Comparison of ENCODE assay signal across 12 cellular contexts in genomic region chr11:114078423-114078822, GRCh38. TPM values are rescaled to one million over a fixed set of nuclear protein-coding genes. Genes with fewer than 3 reads are reported as not detected.
DNase-seq lines count a peak whose midpoint lies in the region; ATAC-seq and TF ChIP-seq lines count a peak whose summit lies in the region.
"Had no signal": no experiment of that assay in that cellular context is flagged by ENCODE, and none has a peak within 500 bp of the region (broad histone marks: within the 10 kb centered on the region; RNA-seq: fewer than 3 reads in every experiment).

No MANE protein-coding gene starts in this region.

- 94 to 100% methylated on average over 2 to 4 of the region's 4 CpGs for WGBS in gastroesophageal sphincter (ENCODE audit: low coverage in 1 of 2), 2 donors
- 59 to 85% methylated on average over 4 of the region's 4 CpGs for WGBS in sigmoid colon, 2 donors

- no peak overlapping the region for H2AFZ ChIP-seq in GM23338

- no peaks in the 10 kb centered on the region for H3K9me3 ChIP-seq in gastroesophageal sphincter
- H3K9me3 ChIP-seq in sigmoid colon: no peaks in the 10 kb centered on the region

- ATAC-seq in GM23338 (peak; percentile 51), gastroesophageal sphincter (no peak), GM18502 (IDR thresholded peaks at IDR 0.05; ENCODE audit: poor library complexity, unreplicated experiment) (no peak)
- ATAC-seq: HCT116 had no signal

- H3K4me1 ChIP-seq in GM23338 (ENCODE audit: insufficient read depth) (peaks cover 29% of the 10 kb centered on the region), gastroesophageal sphincter (peaks cover 53 to 100% (median 86%) of the 10 kb centered on the region in 3 donors), sigmoid colon (peaks cover 0 to 100% (median 100%) of the 10 kb centered on the region in 4 donors)

- no peak overlapping the region for H3K27ac ChIP-seq in GM23338 (ENCODE audit: low read depth)
- peak overlapping the region in 3 of 4 donors; percentile 61 to 66 (median 66) for H3K27ac ChIP-seq in gastroesophageal sphincter
- H3K27ac ChIP-seq in sigmoid colon: peak overlapping the region; percentile 39 to 80 (median 62)

- H3K4me3 Mint-ChIP-seq in GM23338: no peak overlapping the region
- H3K4me3 Mint-ChIP-seq: mesothelial cell of epicardium had no signal

- H3F3A ChIP-seq in GM23338 (replicated peaks; ENCODE audit: low read depth): no peaks in the 10 kb centered on the region

- TF ChIP-seq CTCF in GM23338 (conservative IDR thresholded peaks at IDR 0.05; ENCODE audit: low read depth in 2 of 2): no peak
- TF ChIP-seq CTCF in gastroesophageal sphincter (IDR thresholded peaks at IDR 0.05): no peak
- TF ChIP-seq CTCF in sigmoid colon (IDR thresholded peaks at IDR 0.05): no peak

- DNase-seq in GM23338 (ENCODE audit: low spot score) (no peak), NCI-H345 (lab: John Stamatoyannopoulos, UW) (peak; percentile 43), sigmoid colon (peak; percentile 60), iPS-NIHi7 (ENCODE audit: extremely low spot score) (no peak)
- no peak for DNase-seq in NK-92 treated with Interleukin-12 subunit alpha and Interleukin-12 subunit beta, amount 100 ng/mL, for 24 hours (lab: John Stamatoyannopoulos, UW)
- no peak for DNase-seq in activated effector memory CD4-positive, alpha-beta T cell treated with anti-CD3 and anti-CD28 coated beads, Interleukin-2, amount 50 U/mL, for 16 hours
- DNase-seq: MV-4-11, NCI-H82 had no signal

- H3K79me2 ChIP-seq in GM23338 (replicated peaks; ENCODE audit: insufficient read depth): no peaks in the 10 kb centered on the region

- H3K27ac Mint-ChIP-seq in GM23338: no peak overlapping the region
- H3K27ac Mint-ChIP-seq: mesothelial cell of epicardium had no signal

- no peaks in the 10 kb centered on the region for H3K9me2 ChIP-seq in GM23338 (ENCODE audit: insufficient read depth)

- H3K27me3 ChIP-seq in GM23338 (ENCODE audit: insufficient read depth): peaks cover 25% of the 10 kb centered on the region
- no peaks in the 10 kb centered on the region for H3K27me3 ChIP-seq in gastroesophageal sphincter
- H3K27me3 ChIP-seq in sigmoid colon: no peaks in the 10 kb centered on the region

- H3K4me3 ChIP-seq in GM23338 (no peak overlapping the region), gastroesophageal sphincter (peak overlapping the region in 1 of 2 donors; percentile 28), sigmoid colon (peak overlapping the region in 1 of 4 donors; percentile 1)

- H4K20me1 ChIP-seq in GM23338 (replicated peaks; ENCODE audit: insufficient read depth): no peaks in the 10 kb centered on the region

- no peak overlapping the region for H3K4me2 ChIP-seq in GM23338

- TF ChIP-seq EP300 in gastroesophageal sphincter (IDR thresholded peaks at IDR 0.05) (no peak), sigmoid colon (IDR thresholded peaks at IDR 0.05) (no peak)

- peaks cover 45% of the 10 kb centered on the region for H3K4me1 Mint-ChIP-seq in GM23338

- no peaks in the 10 kb centered on the region for H3K36me3 ChIP-seq in GM23338 (ENCODE audit: insufficient read depth)
- peaks cover 0 to 96% of the 10 kb centered on the region in 2 donors for H3K36me3 ChIP-seq in gastroesophageal sphincter
- peaks cover 27 to 87% (median 36%) of the 10 kb centered on the region in 4 donors for H3K36me3 ChIP-seq in sigmoid colon

- TF ChIP-seq POLR2A in gastroesophageal sphincter (IDR thresholded peaks at IDR 0.05): no peak
- TF ChIP-seq POLR2A in sigmoid colon (IDR thresholded peaks at IDR 0.05): no peak

- intact Hi-C loops in sigmoid colon (cut with DNase I): loop anchor here (5.0 kb wide), 1 partner anchor 39 kb away; no protein-coding TSS in a partner anchor

- no peaks in the 10 kb centered on the region for H3K36me3 Mint-ChIP-seq in GM23338 (ENCODE audit: low read depth)
- H3K36me3 Mint-ChIP-seq: mesothelial cell of epicardium had no signal

- H3K27me3 Mint-ChIP-seq in GM23338 (ENCODE audit: insufficient read depth, low read depth, poor library complexity): peaks cover 39% of the 10 kb centered on the region

- no peaks in the 10 kb centered on the region for H3K9me3 Mint-ChIP-seq in GM23338
- H3K9me3 Mint-ChIP-seq: mesothelial cell of epicardium had no signal

TF ChIP-seq in GM23338, 12 proteins besides CTCF, POLR2A, EP300 and RAD21 (continues in another document):
- no peak for TF ChIP-seq REST (IDR thresholded peaks at IDR 0.05; ENCODE audit: unreplicated experiment)
- no peak for TF ChIP-seq ZNF114 (CRISPR knock-in tag; IDR thresholded peaks at IDR 0.05)
- no peak for TF ChIP-seq ZNF331 (CRISPR knock-in tag; IDR thresholded peaks at IDR 0.05; ENCODE audit: low read depth)
- TF ChIP-seq CREB1 (CRISPR knock-in tag; IDR thresholded peaks at IDR 0.05; ENCODE audit: low read depth): no peak
- TF ChIP-seq POLR2AphosphoS5 (IDR thresholded peaks at IDR 0.05; ENCODE audit: low read depth): no peak
- no peak for TF ChIP-seq NANOG (IDR thresholded peaks at IDR 0.05; ENCODE audit: borderline replicate concordance)
- no peak for TF ChIP-seq ETS1 (IDR thresholded peaks at IDR 0.05)
- no peak for TF ChIP-seq EZH2phosphoT487 (IDR thresholded peaks at IDR 0.05; ENCODE audit: unreplicated experiment)
- TF ChIP-seq EZH2 (IDR thresholded peaks at IDR 0.05; ENCODE audit: low read depth, unreplicated experiment): no peak

RNA-seq across cellular contexts. Expression of gene ZBTB16, which starts 18.9 kb away (rescaled TPM):
- 0.19 and 1.4 TPM in 2 replicates for total RNA-seq in GM23338 (2014; rRNA removed; shearing (Covaris generic))
- 0.29 and 0.78 TPM in 2 replicates for polyA plus RNA-seq in GM23338 (2016; fragmentation: Nextera tagmentation; extraction: Ambion mirVana)
- 100 to 1,000 TPM; 153 to 284 (median 232) TPM for total RNA-seq in gastroesophageal sphincter
- 100 to 1,000 TPM in 3 of 4 donors, 10 to 100 TPM in 1; 99.5 to 197 (median 129) TPM for total RNA-seq in sigmoid colon
- 10 to 100 TPM in 2 of 3 donors, 1 to 10 TPM in 1; 9.9 to 34.4 (median 11.4) TPM for polyA plus RNA-seq in sigmoid colon
- total RNA-seq: mesothelial cell of epicardium had no signal

Comparison
In these comparisons a context has a peak if more than half of its experiments do, and no peak if none do; other contexts are left out.
1. DNase-seq: peak in NCI-H345 (single experiment) and sigmoid colon (single experiment); none in GM23338 (single experiment), NK-92 treated with Interleukin-12 subunit alpha and Interleukin-12 subunit beta, amount 100 ng/mL, for 24 hours (single experiment), iPS-NIHi7 (single experiment) and activated effector memory CD4-positive, alpha-beta T cell treated with anti-CD3 and anti-CD28 coated beads, Interleukin-2, amount 50 U/mL, for 16 hours (single experiment).
2. RNA of gene ZBTB16, which starts 18.9 kb away (total RNA-seq): 153 to 284 TPM in gastroesophageal sphincter and 99.5 to 197 TPM in sigmoid colon; 0.19 to 1.4 TPM in GM23338; every median in the first group is over 10 times any median in the second.